1 cellular context compared by ENCODE assay signal in genomic region chr7:152675761-152676636, GRCh38.
TF ChIP-seq lines count a peak whose summit lies in the region.

Gene XRCC2, minus strand, starts transcription at chr7:152676141. Its CDS starts 62 bp downstream, at chr7:152676079.

TF ChIP-seq in HEK293, 187 proteins besides CTCF, POLR2A, EP300 and RAD21 (continued from another document):
- TF ChIP-seq TSHZ1 (tag by site-specific recombination; IDR thresholded peaks at IDR 0.05; ENCODE audit: borderline replicate concordance) = no peak
- TF ChIP-seq HOXD13 (CRISPR knock-in tag; IDR thresholded peaks at IDR 0.05; ENCODE audit: borderline replicate concordance) = no peak
- TF ChIP-seq ZIC2 (tag by site-specific recombination; IDR thresholded peaks at IDR 0.05) = peak; percentile 89
- TF ChIP-seq ZNF341 (tag by site-specific recombination; IDR thresholded peaks at IDR 0.05; ENCODE audit: low read depth) = no peak
- TF ChIP-seq ZNF146 (tag by site-specific recombination; IDR thresholded peaks at IDR 0.05) = peak; percentile 51; the same call in 1 of the 2 replicates
- TF ChIP-seq ZNF571 (tag by site-specific recombination; IDR thresholded peaks at IDR 0.05) = no peak
- TF ChIP-seq PATZ1 (tag by site-specific recombination; IDR thresholded peaks at IDR 0.05) = peak; percentile 84
- TF ChIP-seq ZNF138 (tag by site-specific recombination; IDR thresholded peaks at IDR 0.05; ENCODE audit: borderline replicate concordance) = no peak
- no peak for TF ChIP-seq ZNF148 (tag by site-specific recombination; IDR thresholded peaks at IDR 0.05; ENCODE audit: borderline replicate concordance)
- no peak for TF ChIP-seq ZNF473 (tag by site-specific recombination; IDR thresholded peaks at IDR 0.05)
- TF ChIP-seq BCL11B (tag by site-specific recombination; IDR thresholded peaks at IDR 0.05; ENCODE audit: low read depth) = no peak
- 0 out of 2 replicates have a peak, but pooled peaks have one; percentile 6 for TF ChIP-seq ZNF596 (tag by site-specific recombination; IDR thresholded peaks at IDR 0.05)
- no peak for TF ChIP-seq ZNF555 (tag by site-specific recombination; conservative IDR thresholded peaks at IDR 0.05)
- no peak for TF ChIP-seq ZNF202 (tag by site-specific recombination; IDR thresholded peaks at IDR 0.05; ENCODE audit: borderline replicate concordance)
- TF ChIP-seq PBX3 (CRISPR knock-in tag; IDR thresholded peaks at IDR 0.05) = no peak
- TF ChIP-seq ZNF580 (tag by site-specific recombination; IDR thresholded peaks at IDR 0.05) = peak; percentile 59; the same call in 1 of the 2 replicates
- no peak for TF ChIP-seq PRDM1 (tag by site-specific recombination; IDR thresholded peaks at IDR 0.05)
- peak; percentile 85; the same call in 1 of the 2 replicates for TF ChIP-seq ZNF777 (tag by site-specific recombination; IDR thresholded peaks at IDR 0.05; ENCODE audit: borderline replicate concordance)
- TF ChIP-seq ZNF16 (tag by site-specific recombination; IDR thresholded peaks at IDR 0.05; ENCODE audit: low read depth) = no peak
- TF ChIP-seq ZNF221 (tag by site-specific recombination; IDR thresholded peaks at IDR 0.05; ENCODE audit: borderline replicate concordance) = no peak
- 0 out of 2 replicates have a peak, but pooled peaks have one; percentile 54 for TF ChIP-seq KLF7 (tag by site-specific recombination; IDR thresholded peaks at IDR 0.05; ENCODE audit: borderline replicate concordance)
- no peak for TF ChIP-seq ZNF558 (tag by site-specific recombination; IDR thresholded peaks at IDR 0.05)
- no peak for TF ChIP-seq ZSCAN18 (tag by site-specific recombination; IDR thresholded peaks at IDR 0.05)
- no peak for TF ChIP-seq PRDM4 (tag by site-specific recombination; IDR thresholded peaks at IDR 0.05)
- TF ChIP-seq ZNF621 (tag by site-specific recombination; IDR thresholded peaks at IDR 0.05) = no peak
- 0 out of 2 replicates have a peak, but pooled peaks have one; percentile 15 for TF ChIP-seq ZNF639 (tag by site-specific recombination; IDR thresholded peaks at IDR 0.05)
- TF ChIP-seq MZF1 (tag by site-specific recombination; IDR thresholded peaks at IDR 0.05; ENCODE audit: borderline replicate concordance) = 0 out of 2 replicates have a peak, but pooled peaks have one; percentile 17
- TF ChIP-seq ZNF513 (tag by site-specific recombination; IDR thresholded peaks at IDR 0.05) = no peak
